Comparison of ENCODE assay signal across 19 cellular contexts in the genomic region with DNA sequence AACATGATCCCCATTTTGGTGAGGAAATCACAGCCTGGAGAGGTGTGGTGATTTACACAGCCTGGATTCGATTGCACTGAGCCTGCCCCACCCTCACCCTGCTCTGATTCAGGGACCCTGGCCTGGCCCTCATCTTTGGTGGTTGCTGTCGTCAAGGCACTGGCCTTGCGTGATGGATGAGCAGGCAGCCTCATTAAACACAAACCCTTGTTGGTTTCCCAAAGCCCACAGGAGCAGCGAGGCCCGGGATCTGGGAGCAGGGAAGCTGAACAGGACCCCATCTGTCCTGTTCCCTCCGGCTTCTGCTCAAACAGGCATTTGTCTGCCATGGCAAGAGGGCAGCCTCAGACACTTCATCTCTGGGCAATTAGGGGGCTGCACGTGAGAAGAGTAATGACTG.
DNase-seq lines count a peak whose midpoint lies in the region; ATAC-seq, FAIRE-seq and TF ChIP-seq lines count a peak whose summit lies in the region.
"Had no signal": no experiment of that assay in that cellular context is flagged by ENCODE, and none has a peak within 500 bp of the region (broad histone marks: within the 10 kb centered on the region; RNA-seq: fewer than 3 reads in every experiment).

No MANE protein-coding gene starts in this region.

- TF ChIP-seq EP300 in GM12878 (IDR thresholded peaks at IDR 0.05; ENCODE audit: borderline replicate concordance in 1 of 2, control insufficient read depth in 1 of 2, low read depth in 2 of 2, low read length in 2 of 2): no peak

- peaks cover 15% of the 10 kb centered on the region for H3K36me3 Mint-ChIP-seq in nephron progenitor cell (ENCODE audit: low read depth)

- peaks cover 46% of the 10 kb centered on the region for H3F3A ChIP-seq in MM.1S (ENCODE audit: insufficient read depth, low read length)

- no peaks in the 10 kb centered on the region for H3K36me3 ChIP-seq in MM.1S (replicated peaks; ENCODE audit: insufficient read depth, low read length)
- no peaks in the 10 kb centered on the region for H3K36me3 ChIP-seq in GM12878 (ENCODE audit: control insufficient read depth in 2 of 2, insufficient read depth in 2 of 2, low read length in 1 of 2)

- H3K9ac ChIP-seq in MM.1S (ENCODE audit: low read length) (peak overlapping the region; percentile 69), GM12878 (ENCODE audit: control insufficient read depth, insufficient read depth, low read length) (no peak overlapping the region)
- H3K9ac ChIP-seq: GM23248 had no signal

- 81% methylated on average over 7 of the region's 7 CpGs for WGBS in GM12878 (ENCODE audit: insufficient coverage, insufficient replicate concordance, low lambda C conversion rate, missing lambda C conversion rate)

- TF ChIP-seq CTCF in MM.1S (IDR thresholded peaks at IDR 0.05; ENCODE audit: low read length) (no peak), GM12878 (IDR thresholded peaks at IDR 0.05 in 2 of 3, conservative IDR thresholded peaks at IDR 0.05 in 1 of 3; ENCODE audit: control insufficient read depth in 2 of 3, extremely low read depth in 1 of 3, insufficient read depth in 1 of 3, low read depth in 3 of 3, low read length in 3 of 3) (no peak), nephron progenitor cell (IDR thresholded peaks at IDR 0.05) (no peak)

- no peak for TF ChIP-seq POLR2A in GM12878 (IDR thresholded peaks at IDR 0.05; ENCODE audit: low read depth, low read length)

- no peaks in the 10 kb centered on the region for H4K20me1 ChIP-seq in MM.1S (ENCODE audit: insufficient read depth, low read length)
- no peaks in the 10 kb centered on the region for H4K20me1 ChIP-seq in GM12878 (ENCODE audit: control insufficient read depth, insufficient read depth)

- BruUV-seq in GM12878 (replicated peaks; lab: Mats Ljungman, UMichigan): no TSS peak

- H3K4me2 ChIP-seq in MM.1S (ENCODE audit: low read depth, low read length): peak overlapping the region; percentile 35; the same call in 1 of the 2 replicates
- H3K4me2 ChIP-seq in GM12878 (ENCODE audit: control insufficient read depth, insufficient read depth): peak overlapping the region; percentile 22

- intact Hi-C loops in GM12878 (cut with micrococcal nuclease; ENCODE audit: unreplicated experiment): loop anchor here (2.0 kb wide), 2 partner anchors 103 to 111 kb away; partner anchors contain the start of gene RALY

- H3K27ac Mint-ChIP-seq in nephron progenitor cell: peak overlapping the region; percentile 81

- DNase-seq in ELF-1 (ENCODE audit: low read depth, low spot score) (peak; percentile 51), MM.1S (no peak), GM12878 (ENCODE audit: low read depth, low spot score) (no peak), nephron progenitor cell (peak; percentile 65), GM19240 (ENCODE audit: insufficient read length, low spot score) (no peak), 8988T (no peak)
- DNase-seq: C1 segment of cervical spinal cord; GM23248; KBM-7; NCI-H1417; NCI-H187 treated with DMSO at 0.1 percent for 48 hours; NCI-H446 treated with DMSO at 0.1 percent for 48 hours; NCI-H69; NK-92 treated with Interleukin-12 subunit alpha and Interleukin-12 subunit beta, amount 100 ng/mL, for 24 hours; SIG-M5 had no signal

- peaks cover 3% of the 10 kb centered on the region; the same call in 1 of the 2 replicates for H3K79me2 ChIP-seq in MM.1S (ENCODE audit: low read length)
- no peaks in the 10 kb centered on the region for H3K79me2 ChIP-seq in GM12878 (ENCODE audit: control insufficient read depth, insufficient read depth, low read length)

- H3K4me1 Mint-ChIP-seq in nephron progenitor cell: peaks cover 15% of the 10 kb centered on the region

- H3K4me3 ChIP-seq in MM.1S (ENCODE audit: low read length) (no peak overlapping the region), GM12878 (no peak overlapping the region)
- H3K4me3 ChIP-seq: GM23248 had no signal

- SMC1A ChIA-PET in GM12878 (lab: Charles Lee; ENCODE audit: uncharacterized antibody, unreplicated experiment): interaction anchor here (1.0 to 1.1 kb wide), 2 partner anchors 19 to 33 kb away, joined by 4 to 5 read pairs; no protein-coding TSS in a partner anchor

- H3K9me2 ChIP-seq in MM.1S (replicated peaks; ENCODE audit: insufficient read depth, low read length): no peaks in the 10 kb centered on the region

- H3K9me3 ChIP-seq in MM.1S (replicated peaks; ENCODE audit: insufficient read depth, low read length) (no peaks in the 10 kb centered on the region), GM12878 (replicated peaks; ENCODE audit: control insufficient read depth, insufficient read depth, low read length) (peaks cover 10% of the 10 kb centered on the region; the same call in 2 of the 3 replicates)

- POLR2A ChIA-PET in GM12878 (lab: Charles Lee): interaction anchor here (0.6 to 0.7 kb wide), 2 partner anchors 165 to 599 kb away, joined by 3 to 6 read pairs; no protein-coding TSS in a partner anchor

- CTCF ChIA-PET in GM12878 (lab: Yijun Ruan, JAX): interaction anchor here (1.4 to 1.6 kb wide), 2 partner anchors 19 to 30 kb away, joined by 5 to 7 read pairs; no protein-coding TSS in a partner anchor

- ATAC-seq in GM12878: peak; percentile 6; the same call in 2 of the 3 replicates
- ATAC-seq in GM19035 (IDR thresholded peaks at IDR 0.05; ENCODE audit: unreplicated experiment): no peak
- ATAC-seq in GM18870 (IDR thresholded peaks at IDR 0.05; ENCODE audit: unreplicated experiment): no peak
- ATAC-seq: HCT116 had no signal

- H3K4me3 Mint-ChIP-seq in nephron progenitor cell: no peak overlapping the region

- no peak for TF ChIP-seq RAD21 in GM12878 (IDR thresholded peaks at IDR 0.05; ENCODE audit: insufficient read depth, low read depth, low read length)

- H3K27ac ChIP-seq in MM.1S (ENCODE audit: low read length): peak overlapping the region; percentile 97
- H3K27ac ChIP-seq in GM12878 (ENCODE audit: control insufficient read depth, insufficient read depth): peak overlapping the region; percentile 86
- H3K27ac ChIP-seq: GM23248 had no signal

- H3K27me3 ChIP-seq in MM.1S (replicated peaks; ENCODE audit: insufficient read depth, low read length) (no peaks in the 10 kb centered on the region), GM12878 (replicated peaks in 1 of 2; ENCODE audit: control insufficient read depth in 2 of 2, insufficient read depth in 2 of 2, low read length in 1 of 2) (no peaks in the 10 kb centered on the region)

- H3K27me3 Mint-ChIP-seq in nephron progenitor cell (ENCODE audit: low read depth, poor library complexity): peaks cover 10% of the 10 kb centered on the region

- FAIRE-seq in GM12878 (lab: Jason Lieb, UNC): no peak
- FAIRE-seq: D721Med had no signal

- H3K9me3 Mint-ChIP-seq in nephron progenitor cell: peaks cover 37% of the 10 kb centered on the region

- in situ Hi-C loops in GM12878 (cut with MboI): no loop called here

- H3K4me1 ChIP-seq in MM.1S (ENCODE audit: low read length) (peaks cover 52% of the 10 kb centered on the region), GM12878 (ENCODE audit: control insufficient read depth, insufficient read depth, low read length) (peaks cover 42% of the 10 kb centered on the region)

- RAD21 ChIA-PET in GM12878 (lab: Charles Lee; ENCODE audit: unreplicated experiment): no interaction called here

- H2AFZ ChIP-seq in MM.1S (ENCODE audit: low read length) (no peak overlapping the region), GM12878 (ENCODE audit: control insufficient read depth, low read depth, low read length) (no peak overlapping the region; the same call in 1 of the 2 replicates)
- H2AFZ ChIP-seq: GM23248 had no signal

TF ChIP-seq in GM12878, 131 proteins besides CTCF, POLR2A, EP300 and RAD21:
- TF ChIP-seq BHLHE40 (IDR thresholded peaks at IDR 0.05; ENCODE audit: borderline replicate concordance in 1 of 2, low read depth in 2 of 2, low read length in 1 of 2): peak; percentile 44 to 45; a peak in 2 of 4 replicates
- TF ChIP-seq CHD1 (IDR thresholded peaks at IDR 0.05; ENCODE audit: low read depth, low read length): no peak
- TF ChIP-seq NBN (IDR thresholded peaks at IDR 0.05): no peak

Comparison
In these comparisons a context has a peak if more than half of its experiments do, and no peak if none do; other contexts are left out.
1. DNase-seq: peak in ELF-1 (single experiment) and nephron progenitor cell (single experiment); none in MM.1S (single experiment), GM12878 (single experiment), GM19240 (single experiment) and 8988T (single experiment).